Comparison of ENCODE assay signal across 8 cellular contexts in the genomic region with DNA sequence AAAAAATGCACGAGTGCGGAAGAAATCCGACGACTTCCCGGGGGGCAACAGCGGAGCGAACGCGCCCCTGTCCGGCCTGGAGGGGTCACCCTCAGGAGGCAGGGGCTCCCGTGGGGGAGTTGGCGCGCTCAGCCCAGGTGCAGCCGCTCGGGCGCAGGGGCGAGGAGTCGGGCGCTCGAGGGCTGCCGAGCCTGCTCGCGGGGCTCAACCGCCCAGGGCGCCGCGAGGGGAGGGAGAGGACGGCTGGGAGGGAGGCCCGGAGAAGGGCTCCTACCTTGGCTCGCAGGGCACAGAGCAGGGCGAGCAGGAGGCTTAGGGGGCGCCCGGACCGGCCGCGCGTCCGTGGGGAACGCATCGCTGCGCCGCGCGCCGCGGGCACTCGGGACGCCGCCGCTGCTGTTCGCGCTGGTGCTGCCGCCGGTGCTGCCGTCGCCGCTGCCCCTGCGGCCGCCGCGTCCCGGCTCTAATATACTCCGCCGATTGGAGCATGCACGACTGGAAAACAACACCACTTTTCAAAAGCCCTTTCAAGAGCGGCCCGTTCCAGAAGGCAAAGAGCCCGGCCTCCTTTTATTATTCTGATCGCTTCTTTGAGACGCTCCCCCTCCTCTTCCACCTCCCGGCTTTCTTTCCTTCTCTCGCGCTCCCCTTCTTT. TPM values are rescaled to one million over a fixed set of nuclear protein-coding genes. Genes with fewer than 3 reads are reported as not detected.
DNase-seq lines count a peak whose midpoint lies in the region; ATAC-seq and TF ChIP-seq lines count a peak whose summit lies in the region.

No MANE protein-coding gene starts in this region.

- H3K36me3 Mint-ChIP-seq in activated CD8-positive, alpha-beta T cell treated with anti-CD3 and anti-CD28 coated beads for 36 hours (ENCODE audit: low read depth) = no peaks in the 10 kb centered on the region

- peak; percentile 39 for TF ChIP-seq RAD21 in neural cell (conservative IDR thresholded peaks at IDR 0.05)

- peaks cover 61% of the 10 kb centered on the region for H3K27me3 Mint-ChIP-seq in activated CD8-positive, alpha-beta T cell treated with anti-CD3 and anti-CD28 coated beads for 36 hours

- H4K20me1 ChIP-seq in neural cell (ENCODE audit: insufficient read depth) = no peaks in the 10 kb centered on the region

- CTCF ChIA-PET in activated CD8-positive, alpha-beta T cell treated with anti-CD3 and anti-CD28 coated beads for 36 hours (lab: Charles Lee) = interaction anchor here (1.2 kb wide), 1 partner anchor 17 kb away, joined by 3 read pairs; no protein-coding TSS in a partner anchor

- ATAC-seq in activated CD8-positive, alpha-beta T cell treated with anti-CD3 and anti-CD28 coated beads for 36 hours = no peak
- no peak for ATAC-seq in HG03460 (IDR thresholded peaks at IDR 0.05; ENCODE audit: unreplicated experiment)

- H3F3A ChIP-seq in neural cell (ENCODE audit: insufficient read depth, low read length, poor library complexity, severe bottlenecking) = no peaks in the 10 kb centered on the region

- H3K9ac ChIP-seq in neural cell (ENCODE audit: low read length) = peak overlapping the region; percentile 61

- peak overlapping the region; percentile 75 for H3K4me3 Mint-ChIP-seq in activated CD8-positive, alpha-beta T cell treated with anti-CD3 and anti-CD28 coated beads for 36 hours

- TF ChIP-seq EP300 in neural cell (conservative IDR thresholded peaks at IDR 0.05; ENCODE audit: poor library complexity, severe bottlenecking) = no peak

- in situ Hi-C loops in G401 (cut with HindIII; ENCODE audit: low sequenced_read_pairs) = no loop called here

- intact Hi-C loops in activated CD8-positive, alpha-beta T cell treated with anti-CD3 and anti-CD28 coated beads for 36 hours (cut with micrococcal nuclease) = loop anchor here (5.0 kb wide), 2 partner anchors 121 to 241 kb away; partner anchors contain the start of gene MKKS

- H3K4me3 ChIP-seq in MG63 (peak overlapping the region; percentile 59), fibroblast of pulmonary artery (replicated peaks; ENCODE audit: low read depth, low read length) (peak overlapping the region; percentile 95), neural cell (ENCODE audit: low read length) (peak overlapping the region; percentile 86)

- H3K4me2 ChIP-seq in neural cell (ENCODE audit: low read length) = peak overlapping the region; percentile 73

- H3K9me3 ChIP-seq in MG63 = no peaks in the 10 kb centered on the region
- H3K9me3 ChIP-seq in neural cell (ENCODE audit: low read length) = no peaks in the 10 kb centered on the region

- H3K27ac Mint-ChIP-seq in activated CD8-positive, alpha-beta T cell treated with anti-CD3 and anti-CD28 coated beads for 36 hours = no peak overlapping the region

- H3K36me3 ChIP-seq in MG63 (no peaks in the 10 kb centered on the region; the same call in none of the 2 replicates), neural cell (ENCODE audit: insufficient read depth, low read length) (no peaks in the 10 kb centered on the region)

- POLR2A ChIA-PET in activated CD8-positive, alpha-beta T cell treated with anti-CD3 and anti-CD28 coated beads for 36 hours (lab: Charles Lee) = no interaction called here

- H3K27me3 ChIP-seq in MG63 (no peaks in the 10 kb centered on the region), neural cell (ENCODE audit: insufficient read depth, low read depth, low read length) (peaks cover 38% of the 10 kb centered on the region)

- H3K27ac ChIP-seq in neural cell (ENCODE audit: low read length) = peak overlapping the region; percentile 24

- DNase-seq in G401 (ENCODE audit: low spot score) (peak; percentile 24), MG63 (peak; percentile 39), fibroblast of pulmonary artery (ENCODE audit: low read depth) (no peak), mesenteric fat pad (ENCODE audit: low spot score) (no peak)
- peak; percentile 28 for DNase-seq in activated CD8-positive, alpha-beta T cell treated with anti-CD3 and anti-CD28 coated beads for 36 hours
- DNase-seq in activated effector memory CD4-positive, alpha-beta T cell treated with Interleukin-2 at 50 U/mL for 16 hours = no peak

- peaks cover 21% of the 10 kb centered on the region for H3K4me1 Mint-ChIP-seq in activated CD8-positive, alpha-beta T cell treated with anti-CD3 and anti-CD28 coated beads for 36 hours (ENCODE audit: low read depth)

- H3K79me2 ChIP-seq in neural cell (replicated peaks; ENCODE audit: insufficient read depth, low read length) = peaks cover 23% of the 10 kb centered on the region

- H3K9me3 Mint-ChIP-seq in activated CD8-positive, alpha-beta T cell treated with anti-CD3 and anti-CD28 coated beads for 36 hours = no peaks in the 10 kb centered on the region

- H3K9me2 ChIP-seq in neural cell (ENCODE audit: insufficient read depth, low read length) = no peaks in the 10 kb centered on the region

- no peak for TF ChIP-seq CTCF in activated CD8-positive, alpha-beta T cell treated with anti-CD3 and anti-CD28 coated beads for 36 hours (IDR thresholded peaks at IDR 0.05)
- TF ChIP-seq CTCF in fibroblast of pulmonary artery (IDR thresholded peaks at IDR 0.05; ENCODE audit: low read length, missing control alignments) = no peak
- TF ChIP-seq CTCF in neural cell (IDR thresholded peaks at IDR 0.05; ENCODE audit: poor library complexity, severe bottlenecking) = peak; percentile 13

- peak overlapping the region; percentile 48 for H2AFZ ChIP-seq in neural cell (ENCODE audit: low read depth, low read length)

TF ChIP-seq in neural cell, 6 proteins besides CTCF, POLR2A, EP300 and RAD21:
- TF ChIP-seq EZH2 (IDR thresholded peaks at IDR 0.05; ENCODE audit: borderline replicate concordance, insufficient read depth, low read length, poor library complexity, severe bottlenecking) (no peak), REST (IDR thresholded peaks at IDR 0.05; ENCODE audit: borderline replicate concordance) (no peak), SMC3 (conservative IDR thresholded peaks at IDR 0.05; ENCODE audit: poor library complexity) (no peak), TAF1 (IDR thresholded peaks at IDR 0.05; ENCODE audit: low read depth) (no peak), POLR2AphosphoS5 (IDR thresholded peaks at IDR 0.05) (no peak), MXI1 (conservative IDR thresholded peaks at IDR 0.05; ENCODE audit: poor library complexity, severe bottlenecking) (peak; percentile 48)

RNA-seq across cellular contexts. Expression of gene JAG1, which starts 0.5 kb away (rescaled TPM):
- 0.06 TPM in 1 of 2 replicates, not detected in the other for total RNA-seq in G401 (2014; rRNA removed; shearing (Covaris generic))
- 5.3 and 8.2 TPM in 2 replicates for total RNA-seq in MG63 (2014; rRNA removed; shearing (Covaris generic); ENCODE audit: low replicate concordance)
- under 1 TPM; 0.41 to 0.58 TPM for total RNA-seq in activated CD8-positive, alpha-beta T cell treated with anti-CD3 and anti-CD28 coated beads for 36 hours
- polyA plus RNA-seq in neural cell = 9.0 and 10.2 TPM in 2 replicates
- 19.9 and 23.1 TPM in 2 replicates for polyA minus RNA-seq in neural cell
- total RNA-seq in mesenteric fat pad = 96.7 TPM

Comparison
In these comparisons a context has a peak if more than half of its experiments do, and no peak if none do; other contexts are left out.
1. DNase-seq: peak in G401 (single experiment), MG63 (single experiment) and activated CD8-positive, alpha-beta T cell treated with anti-CD3 and anti-CD28 coated beads for 36 hours (single experiment); none in fibroblast of pulmonary artery (single experiment), activated effector memory CD4-positive, alpha-beta T cell treated with Interleukin-2 at 50 U/mL for 16 hours (single experiment) and mesenteric fat pad (single experiment).
2. RNA of gene JAG1, which starts 0.5 kb away (total RNA-seq): 96.7 TPM in mesenteric fat pad (single experiment); 5.3 to 8.2 TPM in MG63, 0.41 to 0.58 TPM in activated CD8-positive, alpha-beta T cell treated with anti-CD3 and anti-CD28 coated beads for 36 hours and 0.06 TPM in G401; every median in the first group is over 10 times any median in the second.
3. Peak in every context shown above with its lines, with median percentiles within 50 percentile points of each other: H3K4me3 ChIP-seq.